ENCODE assay signal across 8 cellular contexts in the genomic region with DNA sequence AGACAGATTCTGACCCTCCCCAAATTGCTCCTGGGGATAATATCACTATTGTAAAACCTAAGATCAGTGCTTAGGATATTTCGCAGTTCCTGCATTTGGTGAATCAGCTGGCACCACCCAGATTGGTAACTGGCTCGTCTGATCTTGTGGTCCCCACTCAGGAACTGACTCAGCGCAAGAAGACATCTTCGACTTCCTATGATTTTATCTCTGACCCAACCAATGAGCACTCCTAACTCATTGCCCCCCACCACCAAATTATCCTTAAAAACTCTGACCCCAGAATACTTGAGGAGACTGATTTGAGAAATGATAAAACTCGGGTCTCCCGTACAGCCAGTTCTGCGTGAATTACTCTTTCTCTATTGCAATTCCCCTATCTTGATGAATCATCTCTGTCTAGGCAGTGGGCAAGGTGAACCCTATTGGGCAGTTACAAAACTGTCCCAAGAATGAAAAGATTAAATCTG. TPM values are rescaled to one million over a fixed set of nuclear protein-coding genes. Genes with fewer than 3 reads are reported as not detected.
DNase-seq lines count a peak whose midpoint lies in the region; ATAC-seq, FAIRE-seq and TF ChIP-seq lines count a peak whose summit lies in the region.

No MANE protein-coding gene starts in this region.

- H3K4me1 ChIP-seq in CD4-positive, alpha-beta memory T cell (ENCODE audit: insufficient read depth, low read length): peaks cover 36% of the 10 kb centered on the region
- H3K4me1 ChIP-seq in Karpas-422 (ENCODE audit: low read length) (peaks cover 6% of the 10 kb centered on the region), kidney (ENCODE audit: control insufficient read depth in 1 of 2, insufficient read depth in 1 of 2, low read depth in 1 of 2, low read length in 2 of 2) (peaks cover 0 to 4% of the 10 kb centered on the region in 2 donors)

- no peaks in the 10 kb centered on the region for H4K20me1 ChIP-seq in Karpas-422 (ENCODE audit: insufficient read depth, low read depth, low read length)

- H3K27ac Mint-ChIP-seq in CD4-positive, alpha-beta memory T cell: peak overlapping the region; percentile 79 to 95 (median 87)

- no peaks in the 10 kb centered on the region for H3K27me3 ChIP-seq in CD4-positive, alpha-beta memory T cell (ENCODE audit: insufficient read depth, low read length)
- no peaks in the 10 kb centered on the region for H3K27me3 ChIP-seq in Karpas-422 (ENCODE audit: low read length)

- H3K4me3 ChIP-seq in CD4-positive, alpha-beta memory T cell (ENCODE audit: low read length in 2 of 2): no peak overlapping the region
- H3K4me3 ChIP-seq in skeletal muscle cell (ENCODE audit: low read depth, low read length) (no peak overlapping the region), Karpas-422 (ENCODE audit: low read length) (no peak overlapping the region), kidney (ENCODE audit: low read length in 2 of 2) (no peak overlapping the region)

- H3K4me3 Mint-ChIP-seq in CD4-positive, alpha-beta memory T cell: peak overlapping the region; percentile 68 to 94 (median 78)

- no peaks in the 10 kb centered on the region for H3K27me3 Mint-ChIP-seq in CD4-positive, alpha-beta memory T cell

- no peak for FAIRE-seq in kidney (lab: Jason Lieb, UNC)

- no peak for TF ChIP-seq CTCF in kidney (IDR thresholded peaks at IDR 0.05; ENCODE audit: borderline replicate concordance, extremely low read depth, insufficient read depth)

- H3K4me1 Mint-ChIP-seq in CD4-positive, alpha-beta memory T cell: peaks cover 25 to 45% (median 33%) of the 10 kb centered on the region in 4 donors

- no peaks in the 10 kb centered on the region for H3K9me3 ChIP-seq in CD4-positive, alpha-beta memory T cell (ENCODE audit: control insufficient read depth in 1 of 2, low read length in 2 of 2)
- H3K9me3 ChIP-seq in Karpas-422 (ENCODE audit: low read length): no peaks in the 10 kb centered on the region
- H3K9me3 ChIP-seq in kidney (ENCODE audit: control insufficient read depth in 1 of 2, low read length in 2 of 2): no peaks in the 10 kb centered on the region

- CTCF ChIA-PET in CD4-positive, alpha-beta memory T cell (lab: Charles Lee; ENCODE audit: partially characterized antibody): interaction anchor here (1.0 to 1.1 kb wide), 3 partner anchors 12 to 54 kb away, joined by 3 read pairs; no protein-coding TSS in a partner anchor

- no peaks in the 10 kb centered on the region for H3K36me3 Mint-ChIP-seq in CD4-positive, alpha-beta memory T cell

- no peak overlapping the region for H3K9ac ChIP-seq in Karpas-422 (ENCODE audit: low read length)
- no peak overlapping the region for H3K9ac ChIP-seq in kidney (ENCODE audit: low read length in 2 of 2)

- no peaks in the 10 kb centered on the region for H3K36me3 ChIP-seq in CD4-positive, alpha-beta memory T cell (ENCODE audit: insufficient read depth, low read length)
- H3K36me3 ChIP-seq in Karpas-422 (ENCODE audit: insufficient read depth, low read length) (no peaks in the 10 kb centered on the region), kidney (ENCODE audit: control insufficient read depth in 1 of 2, insufficient read depth in 2 of 2, low read length in 2 of 2) (no peaks in the 10 kb centered on the region)

- peak overlapping the region; percentile 52 for H3K27ac ChIP-seq in CD4-positive, alpha-beta memory T cell (ENCODE audit: low read depth, low read length)
- H3K27ac ChIP-seq in Karpas-422 (ENCODE audit: low read length) (no peak overlapping the region), kidney (ENCODE audit: low read depth in 2 of 2, low read length in 2 of 2) (no peak overlapping the region)

- no peak for ATAC-seq in HG03442 (IDR thresholded peaks at IDR 0.05; ENCODE audit: unreplicated experiment)

- H2AFZ ChIP-seq in Karpas-422 (ENCODE audit: low read length): no peak overlapping the region

- no peaks in the 10 kb centered on the region for H3K79me2 ChIP-seq in Karpas-422 (ENCODE audit: low read length)

- peak; percentile 37 to 83 (median 56) for DNase-seq in CD4-positive, alpha-beta memory T cell
- DNase-seq in SIG-M5 (lab: John Stamatoyannopoulos, UW): peak; percentile 52
- DNase-seq in activated gamma-delta T cell treated with anti-CD3 and anti-CD28 coated beads, Interleukin-2, amount 50 U/mL, for 16 hours (ENCODE audit: low read depth): peak; percentile 47
- DNase-seq in skeletal muscle cell (ENCODE audit: low read depth): peak; percentile 34
- no peak for DNase-seq in Karpas-422
- DNase-seq in kidney: no peak
- no peak for DNase-seq in NCI-H146 (lab: John Stamatoyannopoulos, UW)

- POLR2A ChIA-PET in CD4-positive, alpha-beta memory T cell (lab: Charles Lee; ENCODE audit: partially characterized antibody): interaction anchor here (0.9 to 1.2 kb wide), 3 partner anchors 9 to 38 kb away, joined by 3 to 7 read pairs (median 3); no protein-coding TSS in a partner anchor

- no peaks in the 10 kb centered on the region for H3K9me3 Mint-ChIP-seq in CD4-positive, alpha-beta memory T cell

- H3K9me2 ChIP-seq in Karpas-422 (replicated peaks; ENCODE audit: insufficient read depth, low read length): no peaks in the 10 kb centered on the region

- no peak overlapping the region for H3K4me2 ChIP-seq in Karpas-422 (ENCODE audit: low read depth, low read length, poor library complexity, severe bottlenecking)

- intact Hi-C loops in CD4-positive, alpha-beta memory T cell (cut with micrococcal nuclease): no loop called here
- intact Hi-C loops in kidney (cut with DNase I): no loop called here

RNA-seq across cellular contexts. Expression of gene PRNP, which starts 20.2 kb away (rescaled TPM):
- total RNA-seq in CD4-positive, alpha-beta memory T cell: 10 to 100 TPM; 64.1 to 67.6 TPM
- polyA plus RNA-seq in CD4-positive, alpha-beta memory T cell: 100 to 1,000 TPM; 130 to 160 TPM
- total RNA-seq in Karpas-422 (2014; rRNA removed; shearing (Covaris generic); ENCODE audit: low replicate concordance): 2.4 and 4.0 TPM in 2 replicates
- 64.2 TPM for total RNA-seq in kidney
- polyA plus RNA-seq in kidney (ENCODE audit: insufficient read depth, low read depth, low replicate concordance): 61.3 TPM

RNA-seq across cellular contexts. Expression of gene PRND, which starts 55.7 kb away (rescaled TPM):
- total RNA-seq in CD4-positive, alpha-beta memory T cell: not detected
- polyA plus RNA-seq in CD4-positive, alpha-beta memory T cell: under 1 TPM in 1 of 2 donors, not detected in 1; 0.04 TPM
- total RNA-seq in Karpas-422 (2014; rRNA removed; shearing (Covaris generic); ENCODE audit: low replicate concordance): not detected in 2 replicates
- total RNA-seq in kidney: not detected
- polyA plus RNA-seq in kidney (ENCODE audit: insufficient read depth, low read depth, low replicate concordance): not detected

Comparison
In these comparisons a context has a peak if more than half of its experiments do, and no peak if none do; other contexts are left out.
1. DNase-seq: peak in CD4-positive, alpha-beta memory T cell (5 of 5), SIG-M5 (single experiment), activated gamma-delta T cell treated with anti-CD3 and anti-CD28 coated beads, Interleukin-2, amount 50 U/mL, for 16 hours (single experiment) and skeletal muscle cell (single experiment); none in Karpas-422 (single experiment), kidney (single experiment) and NCI-H146 (single experiment).
2. RNA of gene PRNP, which starts 20.2 kb away (total RNA-seq): 64.1 to 67.6 TPM in CD4-positive, alpha-beta memory T cell and 64.2 TPM in kidney (single experiment); 2.4 to 4.0 TPM in Karpas-422; every median in the first group is over 10 times any median in the second.